Comparison of ENCODE assay signal across 10 cellular contexts in the genomic region with DNA sequence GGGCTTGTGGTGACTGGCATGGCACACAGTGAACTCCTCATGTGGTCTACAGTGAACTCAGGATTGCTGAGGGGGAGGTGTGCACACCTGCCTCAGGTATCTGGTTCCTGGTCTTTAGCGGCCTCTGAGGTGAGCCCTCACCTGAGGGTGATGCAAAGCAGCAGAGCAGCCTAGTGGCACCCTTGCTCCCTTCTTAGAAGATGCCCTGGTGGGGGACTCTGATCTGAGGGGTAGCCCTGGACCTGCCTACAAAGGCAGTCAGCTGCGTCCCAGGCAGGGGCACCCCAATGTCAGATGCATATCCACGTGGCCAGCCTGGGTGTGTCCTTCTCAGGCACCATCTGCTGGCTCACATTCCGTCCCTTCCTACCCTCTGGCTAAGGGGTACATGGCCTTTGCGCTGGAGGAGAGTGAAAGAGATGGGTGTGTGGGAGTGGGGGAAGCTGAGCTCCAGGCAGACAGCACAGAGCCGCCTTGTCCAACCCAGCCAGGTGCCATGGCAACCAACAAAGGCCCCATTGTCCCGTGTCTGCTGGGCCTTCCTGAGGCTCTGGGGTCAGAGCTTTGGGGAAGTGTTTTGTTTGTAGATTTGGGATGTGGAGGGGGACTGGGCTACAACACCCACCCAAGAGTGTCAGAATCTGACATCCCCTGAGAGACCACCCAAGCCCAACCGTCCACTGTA. TPM values are rescaled to one million over a fixed set of nuclear protein-coding genes. Genes with fewer than 3 reads are reported as not detected.
DNase-seq lines count a peak whose midpoint lies in the region; ATAC-seq lines count a peak whose summit lies in the region.
"Had no signal": no experiment of that assay in that cellular context is flagged by ENCODE, and none has a peak within 500 bp of the region (broad histone marks: within the 10 kb centered on the region; RNA-seq: fewer than 3 reads in every experiment).

No MANE protein-coding gene starts in this region.

- CTCF ChIA-PET in activated CD8-positive, alpha-beta memory T cell treated with anti-CD3 and anti-CD28 coated beads, Interleukin-2, amount 10 ng/mL, durations not matched to agents 7 days and 5 days (lab: Charles Lee) = no interaction called here

- no peaks in the 10 kb centered on the region for H3K36me3 Mint-ChIP-seq in activated CD8-positive, alpha-beta memory T cell treated with anti-CD3 and anti-CD28 coated beads, Interleukin-2, amount 10 ng/mL, durations not matched to agents 7 days and 5 days

- H3K9me3 Mint-ChIP-seq in activated CD8-positive, alpha-beta memory T cell treated with anti-CD3 and anti-CD28 coated beads, Interleukin-2, amount 10 ng/mL, durations not matched to agents 7 days and 5 days (ENCODE audit: low read depth) = no peaks in the 10 kb centered on the region

- H3K4me1 Mint-ChIP-seq in activated CD8-positive, alpha-beta memory T cell treated with anti-CD3 and anti-CD28 coated beads, Interleukin-2, amount 10 ng/mL, durations not matched to agents 7 days and 5 days = peaks cover 8% of the 10 kb centered on the region

- H3K4me3 Mint-ChIP-seq in activated CD8-positive, alpha-beta memory T cell treated with anti-CD3 and anti-CD28 coated beads, Interleukin-2, amount 10 ng/mL, durations not matched to agents 7 days and 5 days = no peak overlapping the region

- DNase-seq in C1 segment of cervical spinal cord (lab: John Stamatoyannopoulos, UW) (peak in 12 of 14 donors; percentile 27 to 92 (median 85)), NCI-H146 treated with DMSO at 0.1 percent for 48 hours (lab: John Stamatoyannopoulos, UW; ENCODE audit: unreplicated experiment) (peak; percentile 5), dermis blood vessel endothelial cell (peak; percentile 67), middle frontal gyrus (ENCODE audit: extremely low spot score, low spot score) (peak; percentile 53), T-helper 9 cell (no peak), NCI-H2227 (lab: John Stamatoyannopoulos, UW; ENCODE audit: unreplicated experiment) (no peak)
- DNase-seq in stimulated activated CD4-positive, alpha-beta T cell treated with anti-CD3 and anti-CD28 coated beads, Interleukin-15, amount 100 ng/mL, for 24 hours = no peak
- DNase-seq in activated CD8-positive, alpha-beta memory T cell treated with anti-CD3 and anti-CD28 coated beads, Interleukin-2, amount 10 ng/mL, durations not matched to agents 7 days and 5 days = no peak
- DNase-seq: kidney, MM.1S had no signal

- H3K27me3 Mint-ChIP-seq in activated CD8-positive, alpha-beta memory T cell treated with anti-CD3 and anti-CD28 coated beads, Interleukin-2, amount 10 ng/mL, durations not matched to agents 7 days and 5 days = no peaks in the 10 kb centered on the region

- no peak for ATAC-seq in activated CD8-positive, alpha-beta memory T cell treated with anti-CD3 and anti-CD28 coated beads, Interleukin-2, amount 10 ng/mL, durations not matched to agents 7 days and 5 days

- no peak overlapping the region for H3K27ac Mint-ChIP-seq in activated CD8-positive, alpha-beta memory T cell treated with anti-CD3 and anti-CD28 coated beads, Interleukin-2, amount 10 ng/mL, durations not matched to agents 7 days and 5 days

RNA-seq across cellular contexts. Expression of a gene that starts 5.8 kb away (rescaled TPM):
- 0.33 and 0.34 TPM in 2 replicates for total RNA-seq in dermis blood vessel endothelial cell
- 10 to 100 TPM in 1 of 2 experiments, 1 to 10 TPM in 1; 3.2 to 10.6 TPM for total RNA-seq in activated CD8-positive, alpha-beta memory T cell treated with anti-CD3 and anti-CD28 coated beads, Interleukin-2, amount 10 ng/mL, durations not matched to agents 7 days and 5 days

RNA-seq across cellular contexts. Expression of a gene that starts 54.3 kb away (rescaled TPM):
- 12.1 and 20.2 TPM in 2 replicates for total RNA-seq in dermis blood vessel endothelial cell
- 10 to 100 TPM; 19.3 to 20.5 TPM for total RNA-seq in activated CD8-positive, alpha-beta memory T cell treated with anti-CD3 and anti-CD28 coated beads, Interleukin-2, amount 10 ng/mL, durations not matched to agents 7 days and 5 days

Comparison
In these comparisons a context has a peak if more than half of its experiments do, and no peak if none do; other contexts are left out.
1. DNase-seq: peak in C1 segment of cervical spinal cord (12 of 14), NCI-H146 treated with DMSO at 0.1 percent for 48 hours (single experiment), dermis blood vessel endothelial cell (single experiment) and middle frontal gyrus (single experiment); none in T-helper 9 cell (single experiment), stimulated activated CD4-positive, alpha-beta T cell treated with anti-CD3 and anti-CD28 coated beads, Interleukin-15, amount 100 ng/mL, for 24 hours (single experiment), NCI-H2227 (single experiment) and activated CD8-positive, alpha-beta memory T cell treated with anti-CD3 and anti-CD28 coated beads, Interleukin-2, amount 10 ng/mL, durations not matched to agents 7 days and 5 days (single experiment).